In genomic region chr11:12390687-12391110, GRCh38 we compare ENCODE assay signal across 14 cellular contexts. TPM values are rescaled to one million over a fixed set of nuclear protein-coding genes. Genes with fewer than 3 reads are reported as not detected.
DNase-seq lines count a peak whose midpoint lies in the region; ATAC-seq and TF ChIP-seq lines count a peak whose summit lies in the region.
"Had no signal": no experiment of that assay in that cellular context is flagged by ENCODE, and none has a peak within 500 bp of the region (broad histone marks: within the 10 kb centered on the region; RNA-seq: fewer than 3 reads in every experiment).

No MANE protein-coding gene starts in this region.

- H3K4me1 ChIP-seq in gastroesophageal sphincter (peaks cover 40 to 98% (median 51%) of the 10 kb centered on the region in 3 donors), stomach (peaks cover 32 to 70% (median 51%) of the 10 kb centered on the region in 4 donors)

- TF ChIP-seq EP300 in gastroesophageal sphincter (IDR thresholded peaks at IDR 0.05) = no peak
- TF ChIP-seq EP300 in stomach (IDR thresholded peaks at IDR 0.05) = peak; percentile 88

- H3K27ac ChIP-seq in gastroesophageal sphincter (peak overlapping the region; percentile 88 to 99 (median 94)), stomach (peak overlapping the region in 4 of 5 donors; percentile 67 to 97 (median 74))
- H3K27ac ChIP-seq: C4-2B had no signal

- no peaks in the 10 kb centered on the region for H3K27me3 ChIP-seq in gastroesophageal sphincter
- H3K27me3 ChIP-seq in stomach = no peaks in the 10 kb centered on the region

- ATAC-seq in gastroesophageal sphincter (peak; percentile 55), HG03354 (IDR thresholded peaks at IDR 0.05; ENCODE audit: poor library complexity, severe bottlenecking, unreplicated experiment) (no peak), GM21381 (IDR thresholded peaks at IDR 0.05; ENCODE audit: unreplicated experiment) (no peak), GM18517 (IDR thresholded peaks at IDR 0.05; ENCODE audit: unreplicated experiment) (no peak)
- ATAC-seq: activated CD4-positive, CD25-positive, alpha-beta regulatory T cell treated with anti-CD3 and anti-CD28 coated beads, Interleukin-2, amount 50 U/mL, for 24 hours had no signal

- DNase-seq in NCI-H1105 treated with DMSO at 0.1 percent for 48 hours (lab: John Stamatoyannopoulos, UW) (peak; percentile 90), NCI-H748 treated with DMSO at 0.1 percent for 48 hours (lab: John Stamatoyannopoulos, UW) (peak; percentile 9), stomach (no peak)
- DNase-seq: activated T-cell treated with anti-CD3 and anti-CD28 coated beads for 4 hours; amygdala; effector CD8-positive, alpha-beta T cell; NCI-H774; occipital lobe had no signal

- H3K4me3 ChIP-seq in gastroesophageal sphincter (no peak overlapping the region), stomach (no peak overlapping the region)

- H3K9me3 ChIP-seq in gastroesophageal sphincter = peaks cover 0 to 5% (median 0%) of the 10 kb centered on the region in 3 donors
- no peaks in the 10 kb centered on the region for H3K9me3 ChIP-seq in stomach

- no peak for TF ChIP-seq POLR2A in gastroesophageal sphincter (IDR thresholded peaks at IDR 0.05)
- TF ChIP-seq POLR2A in stomach (IDR thresholded peaks at IDR 0.05) = no peak

- TF ChIP-seq CTCF in gastroesophageal sphincter (IDR thresholded peaks at IDR 0.05) (no peak), stomach (IDR thresholded peaks at IDR 0.05) (no peak)

- intact Hi-C loops in stomach (cut with DNase I; ENCODE audit: low total_unique reads) = no loop called here

- peaks cover 0 to 7% of the 10 kb centered on the region in 2 donors for H3K36me3 ChIP-seq in gastroesophageal sphincter
- peaks cover 0 to 4% (median 0%) of the 10 kb centered on the region in 4 donors for H3K36me3 ChIP-seq in stomach

RNA-seq across cellular contexts. Expression of gene PARVA, which starts 13.3 kb away (rescaled TPM):
- total RNA-seq in gastroesophageal sphincter (100 to 1,000 TPM; 167 to 245 (median 240) TPM), stomach (100 to 1,000 TPM in 1 of 5 donors, 10 to 100 TPM in 4; 42.9 to 116 (median 54.8) TPM)
- 10 to 100 TPM; 18.8 to 31.5 (median 26.3) TPM for polyA plus RNA-seq in stomach
